In genomic region chr1:226717256-226717909, GRCh38 we compare ENCODE assay signal across 9 cellular contexts. TPM values are rescaled to one million over a fixed set of nuclear protein-coding genes. Genes with fewer than 3 reads are reported as not detected.
DNase-seq lines count a peak whose midpoint lies in the region; ATAC-seq and TF ChIP-seq lines count a peak whose summit lies in the region.
"Had no signal": no experiment of that assay in that cellular context is flagged by ENCODE, and none has a peak within 500 bp of the region (broad histone marks: within the 10 kb centered on the region; RNA-seq: fewer than 3 reads in every experiment).

No MANE protein-coding gene starts in this region.

- DNase-seq in NCI-H2107 treated with DMSO at 0.1 percent for 48 hours (lab: John Stamatoyannopoulos, UW; ENCODE audit: unreplicated experiment), result peak; percentile 58
- no peak for DNase-seq in NCI-H2107 (lab: John Stamatoyannopoulos, UW)
- DNase-seq in heart left ventricle, result no peak
- DNase-seq in stomach, result no peak
- no peak for DNase-seq in activated CD4-positive, CD25-positive, alpha-beta regulatory T cell treated with anti-CD3 and anti-CD28 coated beads, Interleukin-2, amount 50 U/mL, for 72 hours
- no peak for DNase-seq in activated CD4-positive, CD25-positive, alpha-beta regulatory T cell (lab: John Stamatoyannopoulos, UW)

- H3K4me2 ChIP-seq in SU-DHL-6 (ENCODE audit: low read depth, low read length, poor library complexity, severe bottlenecking), result peak overlapping the region; percentile 37

- TF ChIP-seq EP300 in stomach (IDR thresholded peaks at IDR 0.05), result no peak

- H3K36me3 ChIP-seq in SU-DHL-6 (ENCODE audit: low read length) (peaks cover 13% of the 10 kb centered on the region), heart left ventricle (peaks cover 0 to 13% (median 0%) of the 10 kb centered on the region in 9 donors), stomach (peaks cover 0 to 11% (median 7%) of the 10 kb centered on the region in 4 donors)

- peaks cover 3% of the 10 kb centered on the region; the same call in 1 of the 2 replicates for H4K20me1 ChIP-seq in SU-DHL-6 (ENCODE audit: low read depth, low read length)

- no peak overlapping the region for H3K4me3 ChIP-seq in SU-DHL-6 (ENCODE audit: insufficient read depth, low read length, poor library complexity, severe bottlenecking)
- peak overlapping the region in 1 of 12 donors; percentile 20 for H3K4me3 ChIP-seq in heart left ventricle
- no peak overlapping the region for H3K4me3 ChIP-seq in stomach

- H3F3A ChIP-seq in SU-DHL-6 (ENCODE audit: insufficient read depth), result peaks cover 60% of the 10 kb centered on the region

- H3K27me3 ChIP-seq in SU-DHL-6 (ENCODE audit: low read length) (no peaks in the 10 kb centered on the region), heart left ventricle (no peaks in the 10 kb centered on the region), stomach (no peaks in the 10 kb centered on the region)

- H3K27ac ChIP-seq in SU-DHL-6 (ENCODE audit: low read depth, low read length) (peak overlapping the region; percentile 95), heart left ventricle (peak overlapping the region in 9 of 12 donors; percentile 25 to 88 (median 45)), stomach (peak overlapping the region in 3 of 5 donors; percentile 33 to 54 (median 37))
- H3K27ac ChIP-seq: 22Rv1 had no signal

- H2AFZ ChIP-seq in SU-DHL-6 (ENCODE audit: low read depth, low read length, severe bottlenecking), result no peak overlapping the region

- TF ChIP-seq POLR2A in heart left ventricle (IDR thresholded peaks at IDR 0.05) (no peak), stomach (IDR thresholded peaks at IDR 0.05) (no peak)

- H3K4me1 ChIP-seq in heart left ventricle (peaks cover 0 to 67% (median 34%) of the 10 kb centered on the region in 12 donors), stomach (peaks cover 1 to 73% (median 34%) of the 10 kb centered on the region in 4 donors)

- intact Hi-C loops in heart left ventricle (cut with DNase I), result no loop called here
- intact Hi-C loops in stomach (cut with DNase I; ENCODE audit: low total_unique reads), result no loop called here

- TF ChIP-seq CTCF in SU-DHL-6 (IDR thresholded peaks at IDR 0.05; ENCODE audit: insufficient read depth, low read length, poor library complexity, severe bottlenecking) (no peak), heart left ventricle (IDR thresholded peaks at IDR 0.05) (no peak), stomach (IDR thresholded peaks at IDR 0.05) (no peak)

- H3K9me3 ChIP-seq in SU-DHL-6 (ENCODE audit: insufficient read depth, low read length) (no peaks in the 10 kb centered on the region), heart left ventricle (peaks cover 0 to 7% (median 0%) of the 10 kb centered on the region in 12 donors), stomach (no peaks in the 10 kb centered on the region)

- WGBS in heart left ventricle, 4 donors, result 59 to 75% (median 68%) methylated on average over 10 to 11 of the region's 11 CpGs
- 66 to 83% (median 75%) methylated on average over 11 of the region's 11 CpGs for WGBS in stomach, 5 donors

- H3K9me2 ChIP-seq in SU-DHL-6 (replicated peaks; ENCODE audit: insufficient read depth, low read length), result no peaks in the 10 kb centered on the region

- ATAC-seq in heart left ventricle (peak in 3 of 4 donors; percentile 45 to 81 (median 64)), HG02981 (IDR thresholded peaks at IDR 0.05; ENCODE audit: unreplicated experiment) (no peak)

- peaks cover 65% of the 10 kb centered on the region for H3K79me2 ChIP-seq in SU-DHL-6 (ENCODE audit: insufficient read depth, low read length)

- peak overlapping the region; percentile 28 for H3K9ac ChIP-seq in SU-DHL-6 (ENCODE audit: low read length)

RNA-seq across cellular contexts. Expression of gene ITPKB, which starts 21.7 kb away (rescaled TPM):
- 10 to 100 TPM; 11.2 to 33.7 (median 17.8) TPM for total RNA-seq in heart left ventricle
- 10 to 100 TPM in 1 of 2 donors, 1 to 10 TPM in 1; 6.2 to 11.9 TPM for polyA plus RNA-seq in heart left ventricle
- 10 to 100 TPM; 16.4 to 38.8 (median 24.6) TPM for total RNA-seq in stomach
- 1 to 10 TPM; 3.8 to 5.4 (median 4.4) TPM for polyA plus RNA-seq in stomach

Comparison
In these comparisons a context has a peak if more than half of its experiments do, and no peak if none do; other contexts are left out.
1. H3K27ac ChIP-seq: peak in every context shown above with its lines; median percentile 95 in SU-DHL-6; 45 in heart left ventricle; 37 in stomach.